In genomic region chr1:223802602-223803001, GRCh38 we compare ENCODE assay signal across 17 cellular contexts. TPM values are rescaled to one million over a fixed set of nuclear protein-coding genes. Genes with fewer than 3 reads are reported as not detected.
DNase-seq lines count a peak whose midpoint lies in the region; TF ChIP-seq lines count a peak whose summit lies in the region.
"Had no signal": no experiment of that assay in that cellular context is flagged by ENCODE, and none has a peak within 500 bp of the region (broad histone marks: within the 10 kb centered on the region; RNA-seq: fewer than 3 reads in every experiment).

No MANE protein-coding gene starts in this region.

- H3K4me3 Mint-ChIP-seq in CD14-positive monocyte = no peak overlapping the region
- H3K4me3 Mint-ChIP-seq: CD4-positive, alpha-beta T cell; GM23338 had no signal

- H3K27ac Mint-ChIP-seq in CD14-positive monocyte = peak overlapping the region in 1 of 7 donors; percentile 46
- H3K27ac Mint-ChIP-seq: CD4-positive, alpha-beta T cell; GM23338 had no signal

- H3K27me3 Mint-ChIP-seq in CD14-positive monocyte (ENCODE audit: low read depth in 3 of 3) = no peaks in the 10 kb centered on the region
- H3K27me3 Mint-ChIP-seq: CD4-positive, alpha-beta T cell had no signal

- H3K9me3 ChIP-seq in SJCRH30 (replicated peaks) (no peaks in the 10 kb centered on the region; the same call in 1 of the 2 replicates), Peyer's patch (no peaks in the 10 kb centered on the region)
- H3K9me3 ChIP-seq: SJSA1 had no signal

- no peak for TF ChIP-seq POLR2A in Peyer's patch (IDR thresholded peaks at IDR 0.05)

- TF ChIP-seq CTCF in CD14-positive monocyte (IDR thresholded peaks at IDR 0.05) (peak; percentile 10), Peyer's patch (IDR thresholded peaks at IDR 0.05) (no peak)

- peaks cover 90 to 95% of the 10 kb centered on the region in 2 donors for H3K36me3 Mint-ChIP-seq in CD14-positive monocyte

- H3K27ac ChIP-seq in SJCRH30 (peak overlapping the region; percentile 29), Peyer's patch (no peak overlapping the region)
- H3K27ac ChIP-seq: RWPE1, SJSA1 had no signal

- no peak for DNase-seq in CD14-positive monocyte (ENCODE audit: low spot score)
- DNase-seq in SJCRH30 = peak in 1 of 2 experiments; percentile 17
- peak; percentile 92 for DNase-seq in globus pallidus (ENCODE audit: low spot score)
- DNase-seq in pons (ENCODE audit: low spot score) = peak; percentile 97
- DNase-seq in cerebellar nuclear complex (lab: John Stamatoyannopoulos, UW) = no peak
- no peak for DNase-seq in Peyer's patch
- DNase-seq in activated T-cell treated with anti-CD3 and anti-CD28 coated beads for 4 hours = no peak
- DNase-seq: AML-193; CD4-positive, alpha-beta T cell; MV-4-11; NCI-H1417 treated with DMSO at 0.1 percent for 48 hours; NCI-H2081 treated with DMSO at 0.1 percent for 48 hours; NCI-H524; OCI-M1 had no signal

- peaks cover 0 to 2% (median 0%) of the 10 kb centered on the region in 7 donors for H3K9me3 Mint-ChIP-seq in CD14-positive monocyte
- H3K9me3 Mint-ChIP-seq: CD4-positive, alpha-beta T cell had no signal

- H3K4me1 ChIP-seq in SJCRH30 (peaks cover 13% of the 10 kb centered on the region), Peyer's patch (no peaks in the 10 kb centered on the region)
- H3K4me1 ChIP-seq: SJSA1 had no signal

- H3K4me3 ChIP-seq in SJCRH30 (no peak overlapping the region), Peyer's patch (no peak overlapping the region)
- H3K4me3 ChIP-seq: GM23338, SJSA1 had no signal

- H3K27me3 ChIP-seq in SJCRH30 (no peaks in the 10 kb centered on the region), Peyer's patch (no peaks in the 10 kb centered on the region)
- H3K27me3 ChIP-seq: SJSA1 had no signal

- H3K36me3 ChIP-seq in SJCRH30 (peaks cover 85% of the 10 kb centered on the region), Peyer's patch (peaks cover 0 to 88% (median 3%) of the 10 kb centered on the region in 3 donors)

- intact Hi-C loops in CD14-positive monocyte (cut with micrococcal nuclease) = no loop called here

- peaks cover 4% of the 10 kb centered on the region for H3K4me1 Mint-ChIP-seq in CD14-positive monocyte

RNA-seq across cellular contexts. Expression of gene TP53BP2, which starts 43.1 kb away (rescaled TPM):
- 1 to 10 TPM; 5.7 to 8.8 TPM for polyA plus RNA-seq in CD14-positive monocyte
- total RNA-seq in SJCRH30 (2014; rRNA removed; shearing (Covaris generic)) = 51.2 and 54.4 TPM in 2 replicates
- 100 to 1,000 TPM in 1 of 4 donors, 10 to 100 TPM in 3; 31.7 to 196 (median 58.2) TPM for total RNA-seq in Peyer's patch

Comparison
In these comparisons a context has a peak if more than half of its experiments do, and no peak if none do; other contexts are left out.
1. DNase-seq: peak in globus pallidus (single experiment) and pons (single experiment); none in CD14-positive monocyte (single experiment), cerebellar nuclear complex (0 of 2), Peyer's patch (0 of 3) and activated T-cell treated with anti-CD3 and anti-CD28 coated beads for 4 hours (single experiment).